In genomic region chr19:51799311-51799997, GRCh38 we compare ENCODE assay signal across 8 cellular contexts. TPM values are rescaled to one million over a fixed set of nuclear protein-coding genes. Genes with fewer than 3 reads are reported as not detected.
A peak's percentile ranks its signal among the peaks of the same experiment; 100 is the strongest.
DNase-seq lines count a peak whose midpoint lies in the region; ATAC-seq, FAIRE-seq and TF ChIP-seq lines count a peak whose summit lies in the region.

No MANE protein-coding gene starts in this region.

- H3K36me3 ChIP-seq in subcutaneous abdominal adipose tissue (ENCODE audit: control insufficient read depth in 5 of 5, insufficient read depth in 5 of 5, low read length in 5 of 5), result no peaks in the 10 kb centered on the region

- peak overlapping the region in 2 of 5 donors; percentile 19 to 39 for H3K9ac ChIP-seq in subcutaneous abdominal adipose tissue (ENCODE audit: low read length in 5 of 5)

- H3K27ac ChIP-seq in subcutaneous abdominal adipose tissue (ENCODE audit: low read depth, low read length), result peak overlapping the region; percentile 50

- H3K27ac Mint-ChIP-seq in activated CD8-positive, alpha-beta T cell treated with anti-CD3 and anti-CD28 coated beads for 36 hours, result no peak overlapping the region

- no peaks in the 10 kb centered on the region for H3K9me3 ChIP-seq in subcutaneous abdominal adipose tissue (ENCODE audit: control insufficient read depth in 5 of 5, low read length in 5 of 5)

- TF ChIP-seq CTCF in activated CD8-positive, alpha-beta T cell treated with anti-CD3 and anti-CD28 coated beads for 36 hours (IDR thresholded peaks at IDR 0.05), result no peak

- CTCF ChIA-PET in activated CD8-positive, alpha-beta T cell treated with anti-CD3 and anti-CD28 coated beads for 36 hours (lab: Charles Lee), result interaction anchor here (1.0 kb wide), 1 partner anchor 22 kb away, joined by 3 read pairs; no protein-coding TSS in a partner anchor

- H3K9me3 Mint-ChIP-seq in activated CD8-positive, alpha-beta T cell treated with anti-CD3 and anti-CD28 coated beads for 36 hours, result peaks cover 4% of the 10 kb centered on the region

- peaks cover 7 to 21% (median 17%) of the 10 kb centered on the region in 5 donors for H3K4me1 ChIP-seq in subcutaneous abdominal adipose tissue (ENCODE audit: control insufficient read depth in 5 of 5, insufficient read depth in 5 of 5, low read length in 5 of 5)

- POLR2A ChIA-PET in activated CD8-positive, alpha-beta T cell treated with anti-CD3 and anti-CD28 coated beads for 36 hours (lab: Charles Lee), result interaction anchor here (0.5 kb wide), 1 partner anchor 1846 kb away, joined by 4 read pairs; no protein-coding TSS in a partner anchor

- no peak overlapping the region for H3K4me3 Mint-ChIP-seq in activated CD8-positive, alpha-beta T cell treated with anti-CD3 and anti-CD28 coated beads for 36 hours

- H3K27me3 ChIP-seq in subcutaneous abdominal adipose tissue (ENCODE audit: control insufficient read depth in 5 of 5, insufficient read depth in 4 of 5, low read length in 5 of 5), result peaks cover 0 to 11% (median 6%) of the 10 kb centered on the region in 5 donors

- H3K36me3 Mint-ChIP-seq in activated CD8-positive, alpha-beta T cell treated with anti-CD3 and anti-CD28 coated beads for 36 hours (ENCODE audit: low read depth), result no peaks in the 10 kb centered on the region

- no peaks in the 10 kb centered on the region for H3K4me1 Mint-ChIP-seq in activated CD8-positive, alpha-beta T cell treated with anti-CD3 and anti-CD28 coated beads for 36 hours (ENCODE audit: low read depth)

- intact Hi-C loops in activated CD8-positive, alpha-beta T cell treated with anti-CD3 and anti-CD28 coated beads for 36 hours (cut with micrococcal nuclease), result no loop called here

- peaks cover 10% of the 10 kb centered on the region for H3K27me3 Mint-ChIP-seq in activated CD8-positive, alpha-beta T cell treated with anti-CD3 and anti-CD28 coated beads for 36 hours

- peak overlapping the region; percentile 17 to 32 (median 25) for H3K4me3 ChIP-seq in subcutaneous abdominal adipose tissue (ENCODE audit: low read depth in 1 of 5, low read length in 5 of 5)

- DNase-seq in HTR-8/SVneo (ENCODE audit: insufficient read length, low spot score), result peak; percentile 86
- peak in 46 of 56 donors; percentile 2 to 76 (median 44) for DNase-seq in amygdala (lab: John Stamatoyannopoulos, UW)
- peak; percentile 14 for DNase-seq in iPS-NIHi11 (ENCODE audit: low spot score)
- DNase-seq in activated CD8-positive, alpha-beta T cell treated with anti-CD3 and anti-CD28 coated beads for 36 hours, result no peak
- no peak for DNase-seq in retina
- DNase-seq in iPS-NIHi7 (ENCODE audit: extremely low spot score), result no peak

- no peak for ATAC-seq in activated CD8-positive, alpha-beta T cell treated with anti-CD3 and anti-CD28 coated beads for 36 hours
- no peak for ATAC-seq in GM19023 (IDR thresholded peaks at IDR 0.05; ENCODE audit: unreplicated experiment)

- peak; percentile 95 for FAIRE-seq in HTR-8/SVneo (lab: Jason Lieb, UNC)

RNA-seq across cellular contexts. Expression of gene FPR3, which starts 4.5 kb away (rescaled TPM):
- total RNA-seq in activated CD8-positive, alpha-beta T cell treated with anti-CD3 and anti-CD28 coated beads for 36 hours, result not detected

RNA-seq across cellular contexts. Expression of gene FPR2, which starts 38.5 kb away (rescaled TPM):
- not detected for total RNA-seq in activated CD8-positive, alpha-beta T cell treated with anti-CD3 and anti-CD28 coated beads for 36 hours

RNA-seq across cellular contexts. Expression of gene FPR1, which starts 47.8 kb away (rescaled TPM):
- not detected for total RNA-seq in activated CD8-positive, alpha-beta T cell treated with anti-CD3 and anti-CD28 coated beads for 36 hours

Comparison
In these comparisons a context has a peak if more than half of its experiments do, and no peak if none do; other contexts are left out.
1. DNase-seq: peak in HTR-8/SVneo (single experiment), amygdala (46 of 56) and iPS-NIHi11 (single experiment); none in activated CD8-positive, alpha-beta T cell treated with anti-CD3 and anti-CD28 coated beads for 36 hours (single experiment), retina (single experiment) and iPS-NIHi7 (single experiment).